Comparison of ENCODE assay signal across 10 cellular contexts in genomic region chr1:48227165-48228013, GRCh38. TPM values are rescaled to one million over a fixed set of nuclear protein-coding genes. Genes with fewer than 3 reads are reported as not detected.
DNase-seq lines count a peak whose midpoint lies in the region; ATAC-seq and TF ChIP-seq lines count a peak whose summit lies in the region.
"Had no signal": no experiment of that assay in that cellular context is flagged by ENCODE, and none has a peak within 500 bp of the region (broad histone marks: within the 10 kb centered on the region; RNA-seq: fewer than 3 reads in every experiment).

No MANE protein-coding gene starts in this region.

- no peaks in the 10 kb centered on the region for H3F3A ChIP-seq in Loucy (ENCODE audit: low read depth)

- peak overlapping the region; percentile 68 for H3K4me2 ChIP-seq in Loucy (ENCODE audit: low read depth, low read length, poor library complexity, severe bottlenecking)

- H4K20me1 ChIP-seq in Loucy (ENCODE audit: insufficient read depth, low read length, poor library complexity, severe bottlenecking), result no peaks in the 10 kb centered on the region

- H3K36me3 Mint-ChIP-seq in CD4-positive, alpha-beta memory T cell, result no peaks in the 10 kb centered on the region
- no peaks in the 10 kb centered on the region for H3K36me3 Mint-ChIP-seq in effector memory CD8-positive, alpha-beta T cell (ENCODE audit: insufficient read depth)

- no peaks in the 10 kb centered on the region for H3K9me2 ChIP-seq in Loucy (replicated peaks; ENCODE audit: low read depth, low read length)

- peaks cover 0 to 6% (median 5%) of the 10 kb centered on the region in 4 donors for H3K4me1 Mint-ChIP-seq in CD4-positive, alpha-beta memory T cell
- H3K4me1 Mint-ChIP-seq in effector memory CD8-positive, alpha-beta T cell (ENCODE audit: low read depth in 2 of 2), result peaks cover 7 to 12% of the 10 kb centered on the region in 2 donors

- H3K27me3 ChIP-seq in CD4-positive, alpha-beta memory T cell (ENCODE audit: insufficient read depth, low read length), result no peaks in the 10 kb centered on the region
- H3K27me3 ChIP-seq in Loucy (ENCODE audit: insufficient read depth, low read length, poor library complexity, severe bottlenecking), result no peaks in the 10 kb centered on the region

- H3K9ac ChIP-seq in Loucy (ENCODE audit: low read depth, low read length, poor library complexity, severe bottlenecking), result peak overlapping the region; percentile 49

- peak overlapping the region; percentile 78 for H2AFZ ChIP-seq in Loucy (ENCODE audit: low read length)

- H3K36me3 ChIP-seq in CD4-positive, alpha-beta memory T cell (ENCODE audit: insufficient read depth, low read length), result no peaks in the 10 kb centered on the region
- no peaks in the 10 kb centered on the region for H3K36me3 ChIP-seq in Loucy (ENCODE audit: insufficient read depth, low read length)

- CTCF ChIA-PET in CD4-positive, alpha-beta memory T cell (lab: Charles Lee; ENCODE audit: partially characterized antibody), result no interaction called here

- no peak for TF ChIP-seq CTCF in Loucy (conservative IDR thresholded peaks at IDR 0.05; ENCODE audit: low read length)

- peaks cover 0 to 2% of the 10 kb centered on the region in 2 donors for H3K27me3 Mint-ChIP-seq in CD4-positive, alpha-beta memory T cell
- no peaks in the 10 kb centered on the region for H3K27me3 Mint-ChIP-seq in effector memory CD8-positive, alpha-beta T cell

- no peaks in the 10 kb centered on the region for H3K9me3 Mint-ChIP-seq in CD4-positive, alpha-beta memory T cell
- H3K9me3 Mint-ChIP-seq in effector memory CD8-positive, alpha-beta T cell, result no peaks in the 10 kb centered on the region

- H3K4me3 ChIP-seq in CD4-positive, alpha-beta memory T cell (ENCODE audit: low read length in 2 of 2), result no peak overlapping the region
- peak overlapping the region; percentile 49 for H3K4me3 ChIP-seq in Loucy (ENCODE audit: low read length, poor library complexity, severe bottlenecking)

- no peak overlapping the region for H3K4me3 Mint-ChIP-seq in CD4-positive, alpha-beta memory T cell
- no peak overlapping the region for H3K4me3 Mint-ChIP-seq in effector memory CD8-positive, alpha-beta T cell

- H3K27ac ChIP-seq in CD4-positive, alpha-beta memory T cell (ENCODE audit: low read depth, low read length), result no peak overlapping the region

- H3K27ac Mint-ChIP-seq in CD4-positive, alpha-beta memory T cell, result no peak overlapping the region
- no peak overlapping the region for H3K27ac Mint-ChIP-seq in effector memory CD8-positive, alpha-beta T cell

- H3K4me1 ChIP-seq in CD4-positive, alpha-beta memory T cell (ENCODE audit: insufficient read depth, low read length), result peaks cover 17% of the 10 kb centered on the region
- peaks cover 23% of the 10 kb centered on the region for H3K4me1 ChIP-seq in Loucy (ENCODE audit: insufficient read depth, low read length, poor library complexity, severe bottlenecking)

- peak in 4 of 5 donors; percentile 5 to 18 (median 16) for DNase-seq in CD4-positive, alpha-beta memory T cell
- no peak for DNase-seq in effector memory CD8-positive, alpha-beta T cell
- no peak for DNase-seq in NCI-H1092 (lab: John Stamatoyannopoulos, UW)
- DNase-seq in DMS 273 treated with DMSO at 0.1 percent for 48 hours (lab: John Stamatoyannopoulos, UW), result no peak
- no peak for DNase-seq in ACHN
- DNase-seq in NCI-H345 treated with DMSO at 0.1 percent for 48 hours (lab: John Stamatoyannopoulos, UW; ENCODE audit: unreplicated experiment), result no peak
- DNase-seq: DMS79 treated with DMSO at 0.1 percent for 48 hours, hippocampal formation had no signal

- no peaks in the 10 kb centered on the region for H3K79me2 ChIP-seq in Loucy (ENCODE audit: insufficient read depth, low read length)

- POLR2A ChIA-PET in CD4-positive, alpha-beta memory T cell (lab: Charles Lee; ENCODE audit: partially characterized antibody), result no interaction called here

- ATAC-seq in GM19395 (IDR thresholded peaks at IDR 0.05; ENCODE audit: unreplicated experiment), result peak; percentile 78
- ATAC-seq in effector memory CD8-positive, alpha-beta T cell (replicated peaks), result peak; percentile 56

- intact Hi-C loops in CD4-positive, alpha-beta memory T cell (cut with micrococcal nuclease), result no loop called here

- in situ Hi-C loops in ACHN (cut with HindIII; ENCODE audit: low pct_ligation_motif_present, low pct_unique_long_range_greater_than_20kb, low sequenced_read_pairs), result no loop called here

- no peaks in the 10 kb centered on the region for H3K9me3 ChIP-seq in CD4-positive, alpha-beta memory T cell (ENCODE audit: control insufficient read depth in 1 of 2, low read length in 2 of 2)
- no peaks in the 10 kb centered on the region for H3K9me3 ChIP-seq in Loucy (ENCODE audit: insufficient read depth, low read depth, low read length)

RNA-seq across cellular contexts. Expression of gene SLC5A9, which starts 4.9 kb away (rescaled TPM):
- not detected for total RNA-seq in CD4-positive, alpha-beta memory T cell
- polyA plus RNA-seq in CD4-positive, alpha-beta memory T cell, result not detected

Comparison
In these comparisons a context has a peak if more than half of its experiments do, and no peak if none do; other contexts are left out.
1. DNase-seq: peak in CD4-positive, alpha-beta memory T cell (4 of 5); none in effector memory CD8-positive, alpha-beta T cell (0 of 3), NCI-H1092 (single experiment), DMS 273 treated with DMSO at 0.1 percent for 48 hours (single experiment), ACHN (single experiment) and NCI-H345 treated with DMSO at 0.1 percent for 48 hours (single experiment).